Comparison of ENCODE assay signal across 2 cellular contexts in genomic region chr17:75815399-75815798, GRCh38.
TF ChIP-seq lines count a peak whose summit lies in the region.

No MANE protein-coding gene starts in this region.

TF ChIP-seq in IMR-90, 13 proteins besides CTCF, POLR2A, EP300 and RAD21:
- TF ChIP-seq MAFK (IDR thresholded peaks at IDR 0.05; ENCODE audit: low read depth, low read length) (no peak), MXI1 (IDR thresholded peaks at IDR 0.05; ENCODE audit: borderline replicate concordance, low read depth, low read length) (no peak), BHLHE40 (IDR thresholded peaks at IDR 0.05; ENCODE audit: low read depth, low read length) (no peak), CEBPB (IDR thresholded peaks at IDR 0.05; ENCODE audit: low read depth, low read length) (no peak), RCOR1 (IDR thresholded peaks at IDR 0.05; ENCODE audit: insufficient replicate concordance, low read length) (no peak), FOS (IDR thresholded peaks at IDR 0.05; ENCODE audit: low read depth, low read length) (no peak), SMC3 (IDR thresholded peaks at IDR 0.05; ENCODE audit: low read depth, low read length) (no peak), MAZ (IDR thresholded peaks at IDR 0.05; ENCODE audit: borderline replicate concordance, low read depth, low read length) (no peak)
- TF ChIP-seq, protein P1, sequence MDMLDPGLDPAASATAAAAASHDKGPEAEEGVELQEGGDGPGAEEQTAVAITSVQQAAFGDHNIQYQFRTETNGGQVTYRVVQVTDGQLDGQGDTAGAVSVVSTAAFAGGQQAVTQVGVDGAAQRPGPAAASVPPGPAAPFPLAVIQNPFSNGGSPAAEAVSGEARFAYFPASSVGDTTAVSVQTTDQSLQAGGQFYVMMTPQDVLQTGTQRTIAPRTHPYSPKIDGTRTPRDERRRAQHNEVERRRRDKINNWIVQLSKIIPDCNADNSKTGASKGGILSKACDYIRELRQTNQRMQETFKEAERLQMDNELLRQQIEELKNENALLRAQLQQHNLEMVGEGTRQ (IDR thresholded peaks at IDR 0.05; ENCODE audit: low read depth, low read length) = no peak
- TF ChIP-seq, protein P2, sequence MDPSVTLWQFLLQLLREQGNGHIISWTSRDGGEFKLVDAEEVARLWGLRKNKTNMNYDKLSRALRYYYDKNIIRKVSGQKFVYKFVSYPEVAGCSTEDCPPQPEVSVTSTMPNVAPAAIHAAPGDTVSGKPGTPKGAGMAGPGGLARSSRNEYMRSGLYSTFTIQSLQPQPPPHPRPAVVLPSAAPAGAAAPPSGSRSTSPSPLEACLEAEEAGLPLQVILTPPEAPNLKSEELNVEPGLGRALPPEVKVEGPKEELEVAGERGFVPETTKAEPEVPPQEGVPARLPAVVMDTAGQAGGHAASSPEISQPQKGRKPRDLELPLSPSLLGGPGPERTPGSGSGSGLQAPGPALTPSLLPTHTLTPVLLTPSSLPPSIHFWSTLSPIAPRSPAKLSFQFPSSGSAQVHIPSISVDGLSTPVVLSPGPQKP (IDR thresholded peaks at IDR 0.05; ENCODE audit: borderline replicate concordance, low read depth, low read length) = no peak

TF ChIP-seq in K562, 482 proteins besides CTCF, POLR2A, EP300 and RAD21:
- TF ChIP-seq ZBTB17 (CRISPR knock-in tag; IDR thresholded peaks at IDR 0.05) (peak; percentile 86; the same call in 1 of the 2 replicates), POLR3G (IDR thresholded peaks at IDR 0.05; ENCODE audit: extremely low read depth, insufficient read length, insufficient replicate concordance) (no peak), ZNF23 (CRISPR knock-in tag; IDR thresholded peaks at IDR 0.05) (peak; percentile 69; the same call in 1 of the 2 replicates)
